11 cellular contexts compared by ENCODE assay signal in the genomic region with DNA sequence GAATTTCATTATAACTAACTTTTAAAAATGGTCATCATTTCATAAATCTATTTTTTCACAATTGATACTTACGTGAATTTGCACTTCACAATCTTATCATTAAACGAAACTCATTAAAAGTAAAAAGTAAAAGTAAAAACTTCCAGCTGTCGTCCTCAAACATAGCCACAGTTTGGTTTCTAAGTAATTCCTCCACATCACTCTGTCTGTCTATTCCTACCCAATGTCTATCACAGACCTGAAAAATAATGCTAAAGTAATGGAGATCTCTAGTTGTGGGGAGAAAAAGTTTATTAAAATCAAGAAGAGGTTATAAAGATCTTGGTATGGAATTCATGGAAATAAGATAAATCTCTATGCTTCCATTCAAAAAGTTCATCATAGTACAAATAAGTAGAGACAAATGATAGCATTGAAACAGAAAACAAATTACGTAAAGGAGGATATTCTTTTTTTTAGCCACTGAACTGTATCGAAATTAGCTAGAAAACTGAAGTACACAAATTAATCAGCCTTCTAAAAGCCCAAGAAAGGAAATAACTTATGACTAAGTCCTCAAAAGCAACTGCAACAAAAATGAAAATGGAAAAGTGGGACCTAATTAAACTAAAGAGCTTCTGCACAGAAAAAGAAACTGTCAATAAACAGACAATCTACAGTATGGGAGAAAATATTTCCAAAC.
DNase-seq lines count a peak whose midpoint lies in the region; ATAC-seq and TF ChIP-seq lines count a peak whose summit lies in the region.
"Had no signal": no experiment of that assay in that cellular context is flagged by ENCODE, and none has a peak within 500 bp of the region (broad histone marks: within the 10 kb centered on the region; RNA-seq: fewer than 3 reads in every experiment).

No MANE protein-coding gene starts in this region.

- peaks cover 23% of the 10 kb centered on the region for H3K36me3 Mint-ChIP-seq in activated naive CD4-positive, alpha-beta T cell treated with anti-CD3 and anti-CD28 coated beads for 36 hours (ENCODE audit: low read depth)
- H3K36me3 Mint-ChIP-seq in T-helper 17 cell (ENCODE audit: low read depth) (peaks cover 2% of the 10 kb centered on the region), glutamatergic neuron (ENCODE audit: unreplicated experiment) (no peaks in the 10 kb centered on the region)
- H3K36me3 Mint-ChIP-seq in stimulated activated naive B cell treated with anti-CD40 and anti-IgM and Interleukin-4, amounts not matched to agents 10 μg/mL and 1 μg/mL and 100 μg/mL, for 72 hours: peaks cover 0 to 8% of the 10 kb centered on the region in 2 donors

- peaks cover 74% of the 10 kb centered on the region for H3K4me1 Mint-ChIP-seq in activated naive CD4-positive, alpha-beta T cell treated with anti-CD3 and anti-CD28 coated beads for 36 hours (ENCODE audit: low read depth)
- H3K4me1 Mint-ChIP-seq in T-helper 17 cell (peaks cover 19% of the 10 kb centered on the region), glutamatergic neuron (ENCODE audit: low read depth, unreplicated experiment) (no peaks in the 10 kb centered on the region)
- peaks cover 9 to 19% of the 10 kb centered on the region in 2 donors for H3K4me1 Mint-ChIP-seq in stimulated activated naive B cell treated with anti-CD40 and anti-IgM and Interleukin-4, amounts not matched to agents 10 μg/mL and 1 μg/mL and 100 μg/mL, for 72 hours

- peak; percentile 8 for ATAC-seq in T-helper 17 cell
- ATAC-seq in stimulated activated naive B cell treated with anti-CD40 and anti-IgM and Interleukin-4, amounts not matched to agents 10 μg/mL and 1 μg/mL and 100 μg/mL, for 72 hours (replicated peaks): peak; percentile 46 to 50
- ATAC-seq: gastrocnemius medialis had no signal

- H3K27me3 ChIP-seq in uterus: no peaks in the 10 kb centered on the region
- H3K27me3 ChIP-seq: gastrocnemius medialis, SJSA1, tibial nerve had no signal

- peak overlapping the region; percentile 36 for H3K4me3 Mint-ChIP-seq in activated naive CD4-positive, alpha-beta T cell treated with anti-CD3 and anti-CD28 coated beads for 36 hours
- H3K4me3 Mint-ChIP-seq in T-helper 17 cell (peak overlapping the region; percentile 84), glutamatergic neuron (ENCODE audit: unreplicated experiment) (no peak overlapping the region)
- peak overlapping the region in 1 of 2 donors; percentile 5 for H3K4me3 Mint-ChIP-seq in stimulated activated naive B cell treated with anti-CD40 and anti-IgM and Interleukin-4, amounts not matched to agents 10 μg/mL and 1 μg/mL and 100 μg/mL, for 72 hours

- TF ChIP-seq POLR2A in uterus (IDR thresholded peaks at IDR 0.05): no peak

- POLR2A ChIA-PET in HEK293 (lab: Yijun Ruan, JAX): no interaction called here

- H3K27ac ChIP-seq in HEK293 (ENCODE audit: extremely low read depth, low read depth, low read length) (no peak overlapping the region), uterus (no peak overlapping the region)
- H3K27ac ChIP-seq: gastrocnemius medialis, SJSA1, tibial nerve had no signal

- no peak overlapping the region for H3K4me3 ChIP-seq in HEK293 (ENCODE audit: low read depth, low read length)
- no peak overlapping the region for H3K4me3 ChIP-seq in uterus
- H3K4me3 ChIP-seq: gastrocnemius medialis, SJSA1, tibial nerve had no signal

- TF ChIP-seq CTCF in HEK293 (tag by site-specific recombination; IDR thresholded peaks at IDR 0.05) (no peak), glutamatergic neuron (IDR thresholded peaks at IDR 0.05; ENCODE audit: partially characterized antibody, unreplicated experiment) (no peak), uterus (IDR thresholded peaks at IDR 0.05) (no peak)

- H3K4me1 ChIP-seq in HEK293 (ENCODE audit: control insufficient read depth, insufficient read depth, low read length) (peaks cover 9% of the 10 kb centered on the region; the same call in 1 of the 2 replicates), uterus (no peaks in the 10 kb centered on the region)
- H3K4me1 ChIP-seq: gastrocnemius medialis had no signal

- CTCF ChIA-PET in activated naive CD4-positive, alpha-beta T cell treated with anti-CD3 and anti-CD28 coated beads for 36 hours (lab: Charles Lee): interaction anchor here (0.8 to 11.3 kb wide), 6 partner anchors 13 to 386 kb away, joined by 3 to 131 read pairs (median 6); no protein-coding TSS in a partner anchor
- CTCF ChIA-PET in HEK293 (lab: Yijun Ruan, JAX): interaction anchor here (0.6 to 10.3 kb wide), 11 partner anchors 12 to 410 kb away, joined by 3 to 161 read pairs (median 4); no protein-coding TSS in a partner anchor

- H3K36me3 ChIP-seq in HEK293 (ENCODE audit: control insufficient read depth in 2 of 2, insufficient read depth in 1 of 2, low read length in 2 of 2) (peaks cover 0 to 8% of the 10 kb centered on the region in 2 experiments; a peak in 2 of 3 replicates), uterus (no peaks in the 10 kb centered on the region)
- H3K36me3 ChIP-seq: gastrocnemius medialis, SJSA1, tibial nerve had no signal

- H3K27me3 Mint-ChIP-seq in activated naive CD4-positive, alpha-beta T cell treated with anti-CD3 and anti-CD28 coated beads for 36 hours (ENCODE audit: low read depth): no peaks in the 10 kb centered on the region
- no peaks in the 10 kb centered on the region for H3K27me3 Mint-ChIP-seq in T-helper 17 cell
- no peaks in the 10 kb centered on the region for H3K27me3 Mint-ChIP-seq in stimulated activated naive B cell treated with anti-CD40 and anti-IgM and Interleukin-4, amounts not matched to agents 10 μg/mL and 1 μg/mL and 100 μg/mL, for 72 hours
- H3K27me3 Mint-ChIP-seq in glutamatergic neuron (ENCODE audit: unreplicated experiment): no peaks in the 10 kb centered on the region

- peak overlapping the region; percentile 76 for H3K27ac Mint-ChIP-seq in activated naive CD4-positive, alpha-beta T cell treated with anti-CD3 and anti-CD28 coated beads for 36 hours
- H3K27ac Mint-ChIP-seq in T-helper 17 cell (peak overlapping the region; percentile 92), glutamatergic neuron (ENCODE audit: unreplicated experiment) (no peak overlapping the region)
- H3K27ac Mint-ChIP-seq in stimulated activated naive B cell treated with anti-CD40 and anti-IgM and Interleukin-4, amounts not matched to agents 10 μg/mL and 1 μg/mL and 100 μg/mL, for 72 hours: no peak overlapping the region

- H3K9me3 ChIP-seq in HEK293 (ENCODE audit: control insufficient read depth, insufficient read depth, low read depth, low read length): no peaks in the 10 kb centered on the region
- H3K9me3 ChIP-seq in T-helper 17 cell (ENCODE audit: control insufficient read depth, low read length, poor library complexity, severe bottlenecking): no peaks in the 10 kb centered on the region
- no peaks in the 10 kb centered on the region for H3K9me3 ChIP-seq in uterus
- H3K9me3 ChIP-seq: gastrocnemius medialis, SJSA1, tibial nerve had no signal

- DNase-seq in activated naive CD4-positive, alpha-beta T cell treated with anti-CD3 and anti-CD28 coated beads for 36 hours: no peak
- no peak for DNase-seq in activated naive CD4-positive, alpha-beta T cell treated with anti-CD3 and anti-CD28 coated beads, Interleukin-2, amount 50 U/mL, for 16 hours
- no peak for DNase-seq in T-helper 17 cell
- no peak for DNase-seq in stimulated activated naive B cell treated with anti-CD40 and anti-IgM and Interleukin-4, amounts not matched to agents 10 μg/mL and 1 μg/mL and 100 μg/mL, for 72 hours
- DNase-seq in T-helper 9 cell: no peak
- DNase-seq in glutamatergic neuron: no peak
- DNase-seq in uterus: no peak
- DNase-seq: gastrocnemius medialis had no signal

- peaks cover 2% of the 10 kb centered on the region for H3K9me3 Mint-ChIP-seq in activated naive CD4-positive, alpha-beta T cell treated with anti-CD3 and anti-CD28 coated beads for 36 hours
- no peaks in the 10 kb centered on the region for H3K9me3 Mint-ChIP-seq in stimulated activated naive B cell treated with anti-CD40 and anti-IgM and Interleukin-4, amounts not matched to agents 10 μg/mL and 1 μg/mL and 100 μg/mL, for 72 hours
- H3K9me3 Mint-ChIP-seq in glutamatergic neuron (ENCODE audit: unreplicated experiment): no peaks in the 10 kb centered on the region

- intact Hi-C loops in activated naive CD4-positive, alpha-beta T cell treated with anti-CD3 and anti-CD28 coated beads for 36 hours (cut with micrococcal nuclease): loop anchor here (1.0 to 5.0 kb wide), 9 partner anchors 11 to 364 kb away; no protein-coding TSS in a partner anchor
- intact Hi-C loops in uterus (cut with DNase I; ENCODE audit: low total_unique reads): no loop called here

TF ChIP-seq in HEK293, 187 proteins besides CTCF, POLR2A, EP300 and RAD21:
- TF ChIP-seq, protein P1, sequence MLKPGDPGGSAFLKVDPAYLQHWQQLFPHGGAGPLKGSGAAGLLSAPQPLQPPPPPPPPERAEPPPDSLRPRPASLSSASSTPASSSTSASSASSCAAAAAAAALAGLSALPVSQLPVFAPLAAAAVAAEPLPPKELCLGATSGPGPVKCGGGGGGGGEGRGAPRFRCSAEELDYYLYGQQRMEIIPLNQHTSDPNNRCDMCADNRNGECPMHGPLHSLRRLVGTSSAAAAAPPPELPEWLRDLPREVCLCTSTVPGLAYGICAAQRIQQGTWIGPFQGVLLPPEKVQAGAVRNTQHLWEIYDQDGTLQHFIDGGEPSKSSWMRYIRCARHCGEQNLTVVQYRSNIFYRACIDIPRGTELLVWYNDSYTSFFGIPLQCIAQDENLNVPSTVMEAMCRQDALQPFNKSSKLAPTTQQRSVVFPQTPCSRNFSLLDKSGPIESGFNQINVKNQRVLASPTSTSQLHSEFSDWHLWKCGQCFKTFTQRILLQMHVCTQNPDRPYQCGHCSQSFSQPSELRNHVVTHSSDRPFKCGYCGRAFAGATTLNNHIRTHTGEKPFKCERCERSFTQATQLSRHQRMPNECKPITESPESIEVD (tag by site-specific recombination; IDR thresholded peaks at IDR 0.05): peak; percentile 44
- no peak for TF ChIP-seq ZNF2 (tag by site-specific recombination; IDR thresholded peaks at IDR 0.05)

Comparison
In these comparisons a context has a peak if more than half of its experiments do, and no peak if none do; other contexts are left out.
1. H3K27ac Mint-ChIP-seq: peak in activated naive CD4-positive, alpha-beta T cell treated with anti-CD3 and anti-CD28 coated beads for 36 hours (single experiment) and T-helper 17 cell (single experiment); none in stimulated activated naive B cell treated with anti-CD40 and anti-IgM and Interleukin-4, amounts not matched to agents 10 μg/mL and 1 μg/mL and 100 μg/mL, for 72 hours (single experiment) and glutamatergic neuron (single experiment).